Comparison of ENCODE assay signal across 13 cellular contexts in the genomic region with DNA sequence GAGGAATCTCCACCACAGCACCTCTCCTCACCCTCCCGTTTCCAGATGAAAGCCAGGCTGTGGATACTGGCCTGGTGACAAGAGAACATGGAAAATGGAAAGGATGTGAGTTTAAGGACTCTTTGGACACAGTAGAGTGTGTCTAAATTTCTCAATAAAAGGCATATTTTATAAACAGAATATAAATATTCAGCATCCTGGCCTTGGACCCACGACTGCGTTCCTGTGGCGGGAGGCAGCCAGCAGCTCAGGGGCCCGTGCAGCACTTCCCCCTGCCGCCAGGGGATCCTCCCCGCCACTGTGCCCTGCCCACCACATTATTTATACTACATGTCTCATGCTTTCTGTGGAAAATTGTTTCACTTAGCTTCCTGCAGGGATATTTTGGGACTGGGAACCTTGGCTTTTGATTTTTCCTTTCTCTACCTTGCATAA.
DNase-seq lines count a peak whose midpoint lies in the region; ATAC-seq and TF ChIP-seq lines count a peak whose summit lies in the region.
"Had no signal": no experiment of that assay in that cellular context is flagged by ENCODE, and none has a peak within 500 bp of the region (broad histone marks: within the 10 kb centered on the region; RNA-seq: fewer than 3 reads in every experiment).

No MANE protein-coding gene starts in this region.

- peak overlapping the region in 1 of 4 donors; percentile 37 for H3K4me3 ChIP-seq in adrenal gland
- peak overlapping the region; percentile 13 for H3K4me3 ChIP-seq in left ventricle myocardium inferior
- no peak overlapping the region for H3K4me3 ChIP-seq in gastrocnemius medialis
- H3K4me3 ChIP-seq: upper lobe of left lung had no signal

- in situ Hi-C loops in gastrocnemius medialis (cut with MboI; ENCODE audit: low sequenced_read_pairs in 4 of 4) = loop anchor here in 1 of 4 donors (10.0 kb wide), 1 partner anchor 162 kb away; no protein-coding TSS in a partner anchor

- peak in 3 of 7 donors; percentile 29 to 41 (median 37) for DNase-seq in adrenal gland
- no peak for DNase-seq in left ventricle myocardium inferior
- no peak for DNase-seq in gastrocnemius medialis
- no peak for DNase-seq in HUDEP-2 (lab: John Stamatoyannopoulos, UW; ENCODE audit: unreplicated experiment in 76 of 76)
- DNase-seq in NCI-H446 (lab: John Stamatoyannopoulos, UW) = no peak
- DNase-seq in endothelial cell (ENCODE audit: low spot score) = no peak
- DNase-seq: activated CD8-positive, alpha-beta memory T cell treated with anti-CD3 and anti-CD28 coated beads, Interleukin-2, amount 10 ng/mL, durations not matched to agents 7 days and 5 days; DMS153; stimulated activated CD4-positive, alpha-beta T cell treated with anti-CD3 and anti-CD28 coated beads, Interleukin-4, amount 100 ng/mL, for 24 hours; T-helper 17 cell; upper lobe of left lung had no signal

- WGBS in adrenal gland, 4 donors = 2 to 16% (median 5%) methylated on average over 4 to 7 of the region's 7 CpGs

- H3K9me3 Mint-ChIP-seq in endothelial cell (ENCODE audit: unreplicated experiment) = no peaks in the 10 kb centered on the region

- H3K4me1 Mint-ChIP-seq in endothelial cell (ENCODE audit: unreplicated experiment) = peaks cover 3% of the 10 kb centered on the region

- H3K4me1 ChIP-seq in ES-I3 (ENCODE audit: insufficient read depth, low read length) (peaks cover 14% of the 10 kb centered on the region), adrenal gland (replicated peaks in 1 of 2) (peaks cover 0 to 24% of the 10 kb centered on the region in 2 donors), left ventricle myocardium inferior (peaks cover 48% of the 10 kb centered on the region), gastrocnemius medialis (peaks cover 3 to 13% of the 10 kb centered on the region in 2 donors)

- H3K27ac ChIP-seq in adrenal gland = peak overlapping the region in 3 of 5 donors; percentile 47 to 85 (median 71)
- H3K27ac ChIP-seq in left ventricle myocardium inferior (replicated peaks) = peak overlapping the region; percentile 67
- H3K27ac ChIP-seq in gastrocnemius medialis = peak overlapping the region in 3 of 4 donors; percentile 34 to 57 (median 48)

- H3K9me3 ChIP-seq in ES-I3 (ENCODE audit: control insufficient read depth, insufficient read depth, low read length) = no peaks in the 10 kb centered on the region
- no peaks in the 10 kb centered on the region for H3K9me3 ChIP-seq in adrenal gland (replicated peaks in 1 of 3)
- no peaks in the 10 kb centered on the region for H3K9me3 ChIP-seq in left ventricle myocardium inferior (replicated peaks)
- no peaks in the 10 kb centered on the region for H3K9me3 ChIP-seq in gastrocnemius medialis
- H3K9me3 ChIP-seq: upper lobe of left lung had no signal

- no peaks in the 10 kb centered on the region for H3K27me3 Mint-ChIP-seq in endothelial cell (ENCODE audit: unreplicated experiment)

- intact Hi-C loops in adrenal gland (cut with DNase I) (loop anchor here (10.0 kb wide), 2 partner anchors 92 to 172 kb away; no protein-coding TSS in a partner anchor), left ventricle myocardium inferior (cut with micrococcal nuclease) (loop anchor here (10.0 kb wide), 1 partner anchor 162 kb away; no protein-coding TSS in a partner anchor), gastrocnemius medialis (cut with DNase I; ENCODE audit: low total_unique reads) (loop anchor here (2.0 kb wide), 1 partner anchor 32 kb away; no protein-coding TSS in a partner anchor)

- H3K36me3 ChIP-seq in ES-I3 (ENCODE audit: insufficient read depth, low read length) (no peaks in the 10 kb centered on the region), adrenal gland (replicated peaks in 1 of 2) (no peaks in the 10 kb centered on the region), left ventricle myocardium inferior (no peaks in the 10 kb centered on the region), gastrocnemius medialis (no peaks in the 10 kb centered on the region)
- H3K36me3 ChIP-seq: upper lobe of left lung had no signal

- no peak overlapping the region for H3K27ac Mint-ChIP-seq in endothelial cell (ENCODE audit: unreplicated experiment)
- H3K27ac Mint-ChIP-seq: activated CD8-positive, alpha-beta memory T cell treated with anti-CD3 and anti-CD28 coated beads, Interleukin-2, amount 10 ng/mL, durations not matched to agents 7 days and 5 days; T-helper 17 cell had no signal

- ATAC-seq in gastrocnemius medialis (no peak), HG03571 (IDR thresholded peaks at IDR 0.05; ENCODE audit: unreplicated experiment) (no peak)

- TF ChIP-seq CTCF in adrenal gland (IDR thresholded peaks at IDR 0.05) = peak in 1 of 6 experiments; percentile 23
- TF ChIP-seq CTCF in left ventricle myocardium inferior (IDR thresholded peaks at IDR 0.05; ENCODE audit: borderline replicate concordance) = no peak
- no peak for TF ChIP-seq CTCF in gastrocnemius medialis (IDR thresholded peaks at IDR 0.05 in 4 of 5, conservative IDR thresholded peaks at IDR 0.05 in 1 of 5)
- no peak for TF ChIP-seq CTCF in endothelial cell (IDR thresholded peaks at IDR 0.05; ENCODE audit: unreplicated experiment)

- peak overlapping the region; percentile 11; the same call in 1 of the 2 replicates for H3K9ac ChIP-seq in ES-I3 (ENCODE audit: low read depth, low read length)

- no peak for TF ChIP-seq POLR2A in adrenal gland (IDR thresholded peaks at IDR 0.05)
- TF ChIP-seq POLR2A in gastrocnemius medialis (IDR thresholded peaks at IDR 0.05) = no peak

- H3K36me3 Mint-ChIP-seq in endothelial cell (ENCODE audit: low read depth, unreplicated experiment) = no peaks in the 10 kb centered on the region

- H3K27me3 ChIP-seq in adrenal gland (no peaks in the 10 kb centered on the region), left ventricle myocardium inferior (ENCODE audit: low read depth) (no peaks in the 10 kb centered on the region), gastrocnemius medialis (no peaks in the 10 kb centered on the region)
- H3K27me3 ChIP-seq: upper lobe of left lung had no signal

- H3K4me3 Mint-ChIP-seq in endothelial cell (ENCODE audit: unreplicated experiment) = no peak overlapping the region
- H3K4me3 Mint-ChIP-seq: activated CD8-positive, alpha-beta memory T cell treated with anti-CD3 and anti-CD28 coated beads, Interleukin-2, amount 10 ng/mL, durations not matched to agents 7 days and 5 days; T-helper 17 cell had no signal
